ENCODE assay signal across 8 cellular contexts in the genomic region with DNA sequence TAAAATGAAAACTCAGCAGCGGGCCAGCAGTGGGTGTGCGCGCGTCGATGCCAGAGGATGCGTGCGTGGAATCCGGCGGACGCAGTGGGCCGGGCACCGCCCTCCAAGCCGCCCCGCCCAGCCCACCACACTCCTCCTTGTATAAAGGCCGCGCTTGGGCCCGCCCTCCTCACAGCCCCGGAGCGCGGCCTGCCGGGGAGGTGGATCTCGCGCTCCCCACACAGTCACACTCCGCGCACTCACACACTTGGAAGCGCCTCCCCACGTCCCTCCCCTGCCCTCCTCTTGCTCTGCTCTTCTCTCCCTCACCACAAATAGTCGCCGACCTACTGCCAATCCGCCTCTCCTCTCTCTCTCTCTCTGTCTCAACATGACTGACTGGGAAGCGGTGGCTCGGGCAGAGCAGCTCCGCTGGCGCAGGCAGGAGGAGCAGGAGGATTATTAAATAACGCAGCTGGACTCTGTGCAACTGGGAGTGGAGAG. TPM values are rescaled to one million over a fixed set of nuclear protein-coding genes. Genes with fewer than 3 reads are reported as not detected.
A peak's percentile ranks its signal among the peaks of the same experiment; 100 is the strongest.
DNase-seq lines count a peak whose midpoint lies in the region; ATAC-seq and TF ChIP-seq lines count a peak whose summit lies in the region.

CCSER1 (plus strand) TSS at position 172 of the 483 bp plus-strand sequence.

- TF ChIP-seq POLR2A in GM15510 (IDR thresholded peaks at IDR 0.05; ENCODE audit: borderline replicate concordance, extremely low read depth, insufficient read length), result peak; percentile 87

- no peak within 1 kb of the TSS for H3K9ac ChIP-seq in liver (ENCODE audit: low read depth in 1 of 2, low read length in 2 of 2)

- H3K4me3 ChIP-seq in liver (ENCODE audit: low read depth in 1 of 3, low read length in 3 of 3), result peak within 1 kb of the TSS; percentile 47 to 63 (median 55)

- H3K36me3 ChIP-seq in liver (ENCODE audit: control insufficient read depth in 4 of 4, insufficient read depth in 3 of 4, low read depth in 1 of 4, low read length in 3 of 4), result no peaks in the 10 kb centered on the region

- peaks cover 7 to 19% (median 11%) of the 10 kb centered on the region in 4 donors for H3K4me1 ChIP-seq in liver (ENCODE audit: control insufficient read depth in 4 of 4, insufficient read depth in 4 of 4, low read length in 3 of 4)

- peak; percentile 83 for ATAC-seq in HG02623 (IDR thresholded peaks at IDR 0.05; ENCODE audit: unreplicated experiment)
- peak; percentile 66 to 79 for ATAC-seq in activated CD4-positive, CD25-positive, alpha-beta regulatory T cell treated with anti-CD3 and anti-CD28 coated beads, Interleukin-2, amount 50 U/mL, for 24 hours

- no peaks in the 10 kb centered on the region for H3K9me3 ChIP-seq in liver (ENCODE audit: control insufficient read depth in 4 of 4, low read length in 3 of 4)

- 4% methylated on average over 35 of the region's 35 CpGs for whole genome bisulfite sequencing in liver

- DNase-seq in NCI-H187 (lab: John Stamatoyannopoulos, UW) (peak; percentile 68 to 81), dermis blood vessel endothelial cell (peak; percentile 58)
- DNase-seq in stimulated activated CD4-positive, alpha-beta T cell treated with anti-CD3 and anti-CD28 coated beads, Interleukin-4, amount 100 ng/mL, for 24 hours, result peak; percentile 21
- no peak for DNase-seq in effector CD8-positive, alpha-beta T cell (lab: John Stamatoyannopoulos, UW)

- TF ChIP-seq CTCF in liver (IDR thresholded peaks at IDR 0.05; ENCODE audit: low read depth, low read length, missing input control), result no peak

- H3K27me3 ChIP-seq in liver (ENCODE audit: control insufficient read depth in 4 of 4, insufficient read depth in 4 of 4, low read length in 3 of 4), result peaks cover 0 to 5% (median 1%) of the 10 kb centered on the region in 4 donors

- no peak for TF ChIP-seq RAD21 in liver (IDR thresholded peaks at IDR 0.05)

- H3K27ac ChIP-seq in liver (ENCODE audit: low read depth in 1 of 2, low read length in 2 of 2), result peak within 1 kb of the TSS; percentile 43 to 67

TF ChIP-seq in liver, 16 proteins besides CTCF, POLR2A, EP300 and RAD21:
- TF ChIP-seq SP1 (IDR thresholded peaks at IDR 0.05) (no peak), JUND (IDR thresholded peaks at IDR 0.05) (no peak)
- TF ChIP-seq, protein P1, sequence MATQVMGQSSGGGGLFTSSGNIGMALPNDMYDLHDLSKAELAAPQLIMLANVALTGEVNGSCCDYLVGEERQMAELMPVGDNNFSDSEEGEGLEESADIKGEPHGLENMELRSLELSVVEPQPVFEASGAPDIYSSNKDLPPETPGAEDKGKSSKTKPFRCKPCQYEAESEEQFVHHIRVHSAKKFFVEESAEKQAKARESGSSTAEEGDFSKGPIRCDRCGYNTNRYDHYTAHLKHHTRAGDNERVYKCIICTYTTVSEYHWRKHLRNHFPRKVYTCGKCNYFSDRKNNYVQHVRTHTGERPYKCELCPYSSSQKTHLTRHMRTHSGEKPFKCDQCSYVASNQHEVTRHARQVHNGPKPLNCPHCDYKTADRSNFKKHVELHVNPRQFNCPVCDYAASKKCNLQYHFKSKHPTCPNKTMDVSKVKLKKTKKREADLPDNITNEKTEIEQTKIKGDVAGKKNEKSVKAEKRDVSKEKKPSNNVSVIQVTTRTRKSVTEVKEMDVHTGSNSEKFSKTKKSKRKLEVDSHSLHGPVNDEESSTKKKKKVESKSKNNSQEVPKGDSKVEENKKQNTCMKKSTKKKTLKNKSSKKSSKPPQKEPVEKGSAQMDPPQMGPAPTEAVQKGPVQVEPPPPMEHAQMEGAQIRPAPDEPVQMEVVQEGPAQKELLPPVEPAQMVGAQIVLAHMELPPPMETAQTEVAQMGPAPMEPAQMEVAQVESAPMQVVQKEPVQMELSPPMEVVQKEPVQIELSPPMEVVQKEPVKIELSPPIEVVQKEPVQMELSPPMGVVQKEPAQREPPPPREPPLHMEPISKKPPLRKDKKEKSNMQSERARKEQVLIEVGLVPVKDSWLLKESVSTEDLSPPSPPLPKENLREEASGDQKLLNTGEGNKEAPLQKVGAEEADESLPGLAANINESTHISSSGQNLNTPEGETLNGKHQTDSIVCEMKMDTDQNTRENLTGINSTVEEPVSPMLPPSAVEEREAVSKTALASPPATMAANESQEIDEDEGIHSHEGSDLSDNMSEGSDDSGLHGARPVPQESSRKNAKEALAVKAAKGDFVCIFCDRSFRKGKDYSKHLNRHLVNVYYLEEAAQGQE (IDR thresholded peaks at IDR 0.05), result peak; percentile 23

RNA-seq across cellular contexts. Expression of gene CCSER1, which starts in this region (rescaled TPM):
- total RNA-seq in dermis blood vessel endothelial cell, result 1.9 and 5.4 TPM in 2 replicates
- total RNA-seq in liver, result 1 to 10 TPM; 2.2 to 2.3 TPM
- polyA plus RNA-seq in liver, result under 1 TPM; 0.18 to 0.21 TPM
